ENCODE assay signal across 26 cellular contexts in genomic region chr1:152441756-152442155, GRCh38. TPM values are rescaled to one million over a fixed set of nuclear protein-coding genes. Genes with fewer than 3 reads are reported as not detected.
"Had no signal": no experiment of that assay in that cellular context is flagged by ENCODE, and none has a peak within 500 bp of the region (broad histone marks: within the 10 kb centered on the region; RNA-seq: fewer than 3 reads in every experiment).

No MANE protein-coding gene starts in this region.

- H3K27ac Mint-ChIP-seq: activated B cell treated with CpG ODN at 0.5 μM for 24 hours; activated CD4-positive, alpha-beta memory T cell treated with anti-CD3 and anti-CD28 coated beads, Interleukin-2, amount 10 ng/mL, durations not matched to agents 7 days and 5 days; activated CD4-positive, alpha-beta T cell treated with anti-CD3 and anti-CD28 coated beads, Interleukin-2, amount 10 ng/mL, durations not matched to agents 7 days and 5 days; activated naive CD4-positive, alpha-beta T cell treated with anti-CD3 and anti-CD28 coated beads for 36 hours; activated naive CD8-positive, alpha-beta T cell; activated T-helper 17 cell treated with anti-CD3 and anti-CD28 coated beads, Interleukin-2, amount 50 U/mL, for 72 hours had no signal

- H3K27me3 ChIP-seq: brain microvascular endothelial cell, cardiac muscle cell, Peyer's patch had no signal

- H3K36me3 Mint-ChIP-seq: activated naive CD8-positive, alpha-beta T cell had no signal

- H3K27ac ChIP-seq: brain microvascular endothelial cell, cardiac muscle cell, Peyer's patch had no signal

- H3K9me3 ChIP-seq: Peyer's patch had no signal

- H3K4me1 ChIP-seq: Peyer's patch had no signal

- H3K36me3 ChIP-seq: brain microvascular endothelial cell, cardiac muscle cell, Peyer's patch had no signal

- H3K4me3 ChIP-seq: cardiac muscle cell, Peyer's patch had no signal

- H3K4me1 Mint-ChIP-seq: activated B cell treated with CpG ODN at 0.5 μM for 24 hours; activated T-helper 17 cell treated with anti-CD3 and anti-CD28 coated beads, Interleukin-2, amount 50 U/mL, for 72 hours had no signal

- DNase-seq: activated B cell treated with CpG ODN at 0.5 μM for 24 hours; activated CD4-positive, alpha-beta memory T cell treated with anti-CD3 and anti-CD28 coated beads, Interleukin-2, amount 10 ng/mL, durations not matched to agents 7 days and 5 days; activated CD4-positive, alpha-beta T cell treated with anti-CD3 and anti-CD28 coated beads for 1 hour; activated CD4-positive, alpha-beta T cell treated with anti-CD3 and anti-CD28 coated beads, Interleukin-2, amount 10 ng/mL, durations not matched to agents 7 days and 5 days; activated gamma-delta T cell; activated naive CD4-positive, alpha-beta T cell treated with anti-CD3 and anti-CD28 coated beads for 36 hours; activated T-cell treated with anti-CD3 and anti-CD28 coated beads for 4 hours; activated T-cell treated with anti-CD3 and anti-CD28 coated beads, Interleukin-2, amount 50 U/mL, for 48 hours; amygdala; brain microvascular endothelial cell; Karpas-422; MM.1S; NCI-H1105; NCI-H1436; NCI-H1694 treated with DMSO at 0.1 percent for 48 hours; NCI-H2081; NCI-H510A treated with DMSO at 0.1 percent for 48 hours; NCI-H69; Peyer's patch; SHP77 treated with DMSO at 0.1 percent for 48 hours; T-helper 17 cell; T-helper 9 cell had no signal

- H3K9me3 Mint-ChIP-seq: activated B cell treated with CpG ODN at 0.5 μM for 24 hours; activated CD4-positive, alpha-beta memory T cell treated with anti-CD3 and anti-CD28 coated beads, Interleukin-2, amount 10 ng/mL, durations not matched to agents 7 days and 5 days; activated CD4-positive, alpha-beta T cell treated with anti-CD3 and anti-CD28 coated beads, Interleukin-2, amount 10 ng/mL, durations not matched to agents 7 days and 5 days; activated naive CD4-positive, alpha-beta T cell treated with anti-CD3 and anti-CD28 coated beads for 36 hours; activated T-helper 17 cell treated with anti-CD3 and anti-CD28 coated beads, Interleukin-2, amount 50 U/mL, for 72 hours had no signal

- H3K4me3 Mint-ChIP-seq: activated B cell treated with CpG ODN at 0.5 μM for 24 hours; activated CD4-positive, alpha-beta memory T cell treated with anti-CD3 and anti-CD28 coated beads, Interleukin-2, amount 10 ng/mL, durations not matched to agents 7 days and 5 days; activated CD4-positive, alpha-beta T cell treated with anti-CD3 and anti-CD28 coated beads, Interleukin-2, amount 10 ng/mL, durations not matched to agents 7 days and 5 days; activated naive CD4-positive, alpha-beta T cell treated with anti-CD3 and anti-CD28 coated beads for 36 hours; activated naive CD8-positive, alpha-beta T cell; activated T-helper 17 cell treated with anti-CD3 and anti-CD28 coated beads, Interleukin-2, amount 50 U/mL, for 72 hours; T-helper 17 cell had no signal

RNA-seq across cellular contexts. Expression of gene CRNN, which starts 27.7 kb away (rescaled TPM):
- total RNA-seq: activated B cell treated with CpG ODN at 0.5 μM for 24 hours; activated CD4-positive, alpha-beta memory T cell treated with anti-CD3 and anti-CD28 coated beads, Interleukin-2, amount 10 ng/mL, durations not matched to agents 7 days and 5 days; activated CD4-positive, alpha-beta T cell treated with anti-CD3 and anti-CD28 coated beads, Interleukin-2, amount 10 ng/mL, durations not matched to agents 7 days and 5 days; activated CD8-positive, alpha-beta memory T cell treated with anti-CD3 and anti-CD28 coated beads for 36 hours; activated naive CD4-positive, alpha-beta T cell treated with anti-CD3 and anti-CD28 coated beads for 36 hours; activated T-helper 17 cell treated with anti-CD3 and anti-CD28 coated beads, Interleukin-2, amount 50 U/mL, for 72 hours; cardiac muscle cell; T-helper 17 cell had no signal
- polyA plus RNA-seq: cardiac muscle cell had no signal
